10 cellular contexts compared by ENCODE assay signal in genomic region chr15:74784426-74784825, GRCh38. TPM values are rescaled to one million over a fixed set of nuclear protein-coding genes. Genes with fewer than 3 reads are reported as not detected.
A peak's percentile ranks its signal among the peaks of the same experiment; 100 is the strongest.
DNase-seq lines count a peak whose midpoint lies in the region; ATAC-seq and TF ChIP-seq lines count a peak whose summit lies in the region.
"Had no signal": no experiment of that assay in that cellular context is flagged by ENCODE, and none has a peak within 500 bp of the region (broad histone marks: within the 10 kb centered on the region; RNA-seq: fewer than 3 reads in every experiment).

No MANE protein-coding gene starts in this region.

- no peaks in the 10 kb centered on the region for H3K27me3 Mint-ChIP-seq in activated T-cell treated with anti-CD3 and anti-CD28 coated beads, Interleukin-2, amount 50 U/mL, for 72 hours (ENCODE audit: low read depth)
- peaks cover 14% of the 10 kb centered on the region for H3K27me3 Mint-ChIP-seq in endothelial cell (ENCODE audit: unreplicated experiment)

- no peak overlapping the region for H2AFZ ChIP-seq in ACC112 (ENCODE audit: low read length, unreplicated experiment)

- peaks cover 2 to 18% of the 10 kb centered on the region in 2 donors for H3K36me3 Mint-ChIP-seq in activated T-cell treated with anti-CD3 and anti-CD28 coated beads, Interleukin-2, amount 50 U/mL, for 72 hours (ENCODE audit: insufficient read depth in 2 of 2)
- H3K36me3 Mint-ChIP-seq in endothelial cell (ENCODE audit: low read depth, unreplicated experiment): peaks cover 4% of the 10 kb centered on the region

- TF ChIP-seq CTCF in GM12873 (IDR thresholded peaks at IDR 0.05; ENCODE audit: insufficient read depth, low read depth, low read length, missing control alignments) (peak; percentile 27), endothelial cell (IDR thresholded peaks at IDR 0.05; ENCODE audit: unreplicated experiment) (no peak)

- H3K4me3 ChIP-seq in ACC112 (ENCODE audit: low read depth, low read length) (peak overlapping the region; percentile 39), mucosa of rectum (ENCODE audit: low read length in 2 of 2) (peak overlapping the region; percentile 24 to 90)

- peak overlapping the region; percentile 6 to 90 for H3K9ac ChIP-seq in mucosa of rectum (ENCODE audit: low read depth in 1 of 2, low read length in 2 of 2)

- peak overlapping the region; percentile 83 for H3K27ac Mint-ChIP-seq in activated T-cell treated with anti-CD3 and anti-CD28 coated beads, Interleukin-2, amount 50 U/mL, for 72 hours
- H3K27ac Mint-ChIP-seq in endothelial cell (ENCODE audit: unreplicated experiment): no peak overlapping the region

- peak overlapping the region; percentile 88 to 90 for H3K4me3 Mint-ChIP-seq in activated T-cell treated with anti-CD3 and anti-CD28 coated beads, Interleukin-2, amount 50 U/mL, for 72 hours
- H3K4me3 Mint-ChIP-seq in endothelial cell (ENCODE audit: unreplicated experiment): no peak overlapping the region

- H3K4me1 ChIP-seq in ACC112 (ENCODE audit: control insufficient read depth, insufficient read depth, low read length, unreplicated experiment) (peaks cover 48% of the 10 kb centered on the region), mucosa of rectum (ENCODE audit: control insufficient read depth in 2 of 2, insufficient read depth in 2 of 2, low read length in 2 of 2) (peaks cover 73 to 76% of the 10 kb centered on the region in 2 donors)

- no peak for DNase-seq in activated T-cell treated with anti-CD3 and anti-CD28 coated beads, Interleukin-2, amount 50 U/mL, for 72 hours
- no peak for DNase-seq in endothelial cell (ENCODE audit: low spot score)
- no peak for DNase-seq in NOMO-1 treated with DMSO at 0.1 percent for 48 hours (lab: John Stamatoyannopoulos, UW; ENCODE audit: unreplicated experiment)
- no peak for DNase-seq in NCI-H526 treated with DMSO at 0.1 percent for 48 hours (lab: John Stamatoyannopoulos, UW)
- DNase-seq: EL, NCI-H82 had no signal

- H3K27me3 ChIP-seq in ACC112 (ENCODE audit: insufficient read depth, low read length) (no peaks in the 10 kb centered on the region), mucosa of rectum (ENCODE audit: control insufficient read depth in 2 of 2, insufficient read depth in 2 of 2, low read length in 2 of 2) (no peaks in the 10 kb centered on the region)

- peaks cover 79% of the 10 kb centered on the region for H3K4me1 Mint-ChIP-seq in activated T-cell treated with anti-CD3 and anti-CD28 coated beads, Interleukin-2, amount 50 U/mL, for 72 hours (ENCODE audit: low read depth)
- peaks cover 58% of the 10 kb centered on the region for H3K4me1 Mint-ChIP-seq in endothelial cell (ENCODE audit: unreplicated experiment)

- peaks cover 69% of the 10 kb centered on the region for H3K79me2 ChIP-seq in ACC112 (ENCODE audit: control insufficient read depth, insufficient read depth, low read length, unreplicated experiment)

- no peaks in the 10 kb centered on the region for H3K9me3 Mint-ChIP-seq in activated T-cell treated with anti-CD3 and anti-CD28 coated beads, Interleukin-2, amount 50 U/mL, for 72 hours
- no peaks in the 10 kb centered on the region for H3K9me3 Mint-ChIP-seq in endothelial cell (ENCODE audit: unreplicated experiment)

- no peak overlapping the region for H3K27ac ChIP-seq in ACC112 (ENCODE audit: low read depth, low read length)
- H3K27ac ChIP-seq in mucosa of rectum (ENCODE audit: low read depth in 2 of 2, low read length in 2 of 2): peak overlapping the region; percentile 42 to 86

- no peaks in the 10 kb centered on the region for H3K9me3 ChIP-seq in mucosa of rectum (ENCODE audit: control insufficient read depth in 2 of 2, low read length in 2 of 2)

- ATAC-seq in activated T-cell treated with anti-CD3 and anti-CD28 coated beads, Interleukin-2, amount 50 U/mL, for 72 hours (replicated peaks in 1 of 2): no peak
- ATAC-seq in HG03139 (IDR thresholded peaks at IDR 0.05; ENCODE audit: unreplicated experiment): no peak

- H3K36me3 ChIP-seq in ACC112 (ENCODE audit: insufficient read depth, low read length): no peaks in the 10 kb centered on the region
- H3K36me3 ChIP-seq in mucosa of rectum (ENCODE audit: control insufficient read depth in 2 of 2, insufficient read depth in 2 of 2, low read length in 2 of 2): peaks cover 6 to 7% of the 10 kb centered on the region in 2 donors

RNA-seq across cellular contexts. Expression of gene CSK, which starts 2.5 kb away (rescaled TPM):
- 100 to 1,000 TPM; 200 to 267 TPM for total RNA-seq in activated T-cell treated with anti-CD3 and anti-CD28 coated beads, Interleukin-2, amount 50 U/mL, for 72 hours
- 100 TPM for total RNA-seq in endothelial cell (ENCODE audit: unreplicated experiment)

RNA-seq across cellular contexts. Expression of gene LMAN1L, which starts 28.2 kb away (rescaled TPM):
- total RNA-seq in activated T-cell treated with anti-CD3 and anti-CD28 coated beads, Interleukin-2, amount 50 U/mL, for 72 hours: under 1 TPM; 0.53 to 0.72 TPM
- not detected for total RNA-seq in endothelial cell (ENCODE audit: unreplicated experiment)

RNA-seq across cellular contexts. Expression of gene CYP1A2, which starts 35.8 kb away (rescaled TPM):
- total RNA-seq in activated T-cell treated with anti-CD3 and anti-CD28 coated beads, Interleukin-2, amount 50 U/mL, for 72 hours: not detected
- total RNA-seq in endothelial cell (ENCODE audit: unreplicated experiment): not detected

RNA-seq across cellular contexts. Expression of gene CPLX3, which starts 42.0 kb away (rescaled TPM):
- total RNA-seq in activated T-cell treated with anti-CD3 and anti-CD28 coated beads, Interleukin-2, amount 50 U/mL, for 72 hours: under 1 TPM; 0.14 to 0.17 TPM
- not detected for total RNA-seq in endothelial cell (ENCODE audit: unreplicated experiment)

RNA-seq across cellular contexts. Expression of gene ULK3, which starts 58.5 kb away (rescaled TPM):
- total RNA-seq in activated T-cell treated with anti-CD3 and anti-CD28 coated beads, Interleukin-2, amount 50 U/mL, for 72 hours: 10 to 100 TPM; 48.5 to 53.8 TPM
- total RNA-seq in endothelial cell (ENCODE audit: unreplicated experiment): 25.6 TPM
